Comparison of ENCODE assay signal across 25 cellular contexts in genomic region chr11:61058583-61059259, GRCh38. TPM values are rescaled to one million over a fixed set of nuclear protein-coding genes. Genes with fewer than 3 reads are reported as not detected.
DNase-seq lines count a peak whose midpoint lies in the region; ATAC-seq, FAIRE-seq and TF ChIP-seq lines count a peak whose summit lies in the region.
"Had no signal": no experiment of that assay in that cellular context is flagged by ENCODE, and none has a peak within 500 bp of the region (broad histone marks: within the 10 kb centered on the region; RNA-seq: fewer than 3 reads in every experiment).

No MANE protein-coding gene starts in this region.

- H3K4me3 ChIP-seq in gastrocnemius medialis = no peak overlapping the region
- H3K4me3 ChIP-seq: lower lobe of right lung, pancreas, right lobe of liver, SK-N-MC, thoracic aorta had no signal

- no peak for TF ChIP-seq POLR2A in GM12892 (IDR thresholded peaks at IDR 0.05; ENCODE audit: low read depth, low read length)
- no peak for TF ChIP-seq POLR2A in gastrocnemius medialis (IDR thresholded peaks at IDR 0.05)

- H3K27ac Mint-ChIP-seq in activated T-cell treated with anti-CD3 and anti-CD28 coated beads, Interleukin-2, amount 50 U/mL, for 72 hours = peak overlapping the region; percentile 70

- peak overlapping the region; percentile 58 to 77 for H3K4me3 Mint-ChIP-seq in activated T-cell treated with anti-CD3 and anti-CD28 coated beads, Interleukin-2, amount 50 U/mL, for 72 hours
- H3K4me3 Mint-ChIP-seq: CD14-positive monocyte had no signal

- TF ChIP-seq CTCF in gastrocnemius medialis (IDR thresholded peaks at IDR 0.05 in 4 of 5, conservative IDR thresholded peaks at IDR 0.05 in 1 of 5) = no peak

- H3K27me3 ChIP-seq in gastrocnemius medialis = no peaks in the 10 kb centered on the region
- H3K27me3 ChIP-seq: pancreas, right lobe of liver had no signal

- no peak for ATAC-seq in activated T-cell treated with anti-CD3 and anti-CD28 coated beads, Interleukin-2, amount 50 U/mL, for 72 hours (replicated peaks in 1 of 2)
- ATAC-seq in GM21360 (IDR thresholded peaks at IDR 0.05; ENCODE audit: unreplicated experiment) = no peak
- ATAC-seq in gastrocnemius medialis = no peak
- ATAC-seq: esophagus mucosa, lower lobe of right lung, pancreas, right lobe of liver had no signal

- H3K4me1 ChIP-seq in gastrocnemius medialis = no peaks in the 10 kb centered on the region
- H3K4me1 ChIP-seq: pancreas, right lobe of liver had no signal

- H3K27ac ChIP-seq in gastrocnemius medialis = no peak overlapping the region
- H3K27ac ChIP-seq: lower lobe of right lung, pancreas, right lobe of liver, SK-N-MC, thoracic aorta had no signal

- peak; percentile 55 for DNase-seq in activated CD8-positive, alpha-beta memory T cell treated with anti-CD3 and anti-CD28 coated beads for 24 hours
- no peak for DNase-seq in activated CD8-positive, alpha-beta memory T cell treated with anti-CD3 and anti-CD28 coated beads, Interleukin-2, amount 50 U/mL, for 4 hours
- DNase-seq in GM12892 (ENCODE audit: insufficient read length) = no peak
- no peak for DNase-seq in activated T-cell treated with anti-CD3 and anti-CD28 coated beads, Interleukin-2, amount 50 U/mL, for 72 hours
- DNase-seq in mesenteric fat pad (ENCODE audit: low spot score) = peak; percentile 41
- no peak for DNase-seq in gastrocnemius medialis
- DNase-seq in NCI-H2081 (lab: John Stamatoyannopoulos, UW) = no peak
- DNase-seq: activated CD4-positive, CD25-positive, alpha-beta regulatory T cell; effector CD4-positive, alpha-beta T cell; GDM1; lower lobe of right lung; NCI-H1417; NCI-H524; pancreas; T1000 had no signal

- H3K9me3 ChIP-seq in gastrocnemius medialis = no peaks in the 10 kb centered on the region
- H3K9me3 ChIP-seq: lower lobe of right lung, pancreas, right lobe of liver, thoracic aorta had no signal

- H3K36me3 Mint-ChIP-seq in activated T-cell treated with anti-CD3 and anti-CD28 coated beads, Interleukin-2, amount 50 U/mL, for 72 hours (ENCODE audit: insufficient read depth in 2 of 2) = peaks cover 25 to 49% of the 10 kb centered on the region in 2 donors

- no peaks in the 10 kb centered on the region for H3K36me3 ChIP-seq in gastrocnemius medialis
- H3K36me3 ChIP-seq: lower lobe of right lung, pancreas, right lobe of liver, thoracic aorta had no signal

- in situ Hi-C loops in gastrocnemius medialis (cut with MboI; ENCODE audit: low sequenced_read_pairs in 4 of 4) = no loop called here

- FAIRE-seq in GM12892 (lab: Jason Lieb, UNC) = peak; percentile 9
- FAIRE-seq: astrocyte, frontal cortex, keratinocyte, pancreas had no signal

- peaks cover 95% of the 10 kb centered on the region for H3K4me1 Mint-ChIP-seq in activated T-cell treated with anti-CD3 and anti-CD28 coated beads, Interleukin-2, amount 50 U/mL, for 72 hours (ENCODE audit: low read depth)

- H3K9me3 Mint-ChIP-seq in activated T-cell treated with anti-CD3 and anti-CD28 coated beads, Interleukin-2, amount 50 U/mL, for 72 hours = no peaks in the 10 kb centered on the region

- H3K27me3 Mint-ChIP-seq in activated T-cell treated with anti-CD3 and anti-CD28 coated beads, Interleukin-2, amount 50 U/mL, for 72 hours (ENCODE audit: low read depth) = no peaks in the 10 kb centered on the region

- intact Hi-C loops in gastrocnemius medialis (cut with DNase I; ENCODE audit: low total_unique reads) = no loop called here

RNA-seq across cellular contexts. Expression of gene CD5, which starts 43.6 kb away (rescaled TPM):
- polyA plus RNA-seq in GM12892 (2012; ENCODE audit: missing spikeins) = 0.15 TPM
- total RNA-seq in activated T-cell treated with anti-CD3 and anti-CD28 coated beads, Interleukin-2, amount 50 U/mL, for 72 hours = 100 to 1,000 TPM; 285 to 317 TPM
- 0.26 TPM for total RNA-seq in mesenteric fat pad
- under 1 TPM in 2 of 4 donors, not detected in 2; 0.46 to 0.53 TPM for total RNA-seq in gastrocnemius medialis
- total RNA-seq: astrocyte, frontal cortex had no signal
- polyA plus RNA-seq: AG04450, keratinocyte had no signal

Comparison
In these comparisons a context has a peak if more than half of its experiments do, and no peak if none do; other contexts are left out.
1. DNase-seq: peak in activated CD8-positive, alpha-beta memory T cell treated with anti-CD3 and anti-CD28 coated beads for 24 hours (single experiment) and mesenteric fat pad (single experiment); none in activated CD8-positive, alpha-beta memory T cell treated with anti-CD3 and anti-CD28 coated beads, Interleukin-2, amount 50 U/mL, for 4 hours (single experiment), GM12892 (single experiment), activated T-cell treated with anti-CD3 and anti-CD28 coated beads, Interleukin-2, amount 50 U/mL, for 72 hours (0 of 2), gastrocnemius medialis (0 of 2) and NCI-H2081 (0 of 2).
2. RNA of gene CD5, which starts 43.6 kb away (total RNA-seq): 285 to 317 TPM in activated T-cell treated with anti-CD3 and anti-CD28 coated beads, Interleukin-2, amount 50 U/mL, for 72 hours; 0.46 to 0.53 TPM in gastrocnemius medialis and 0.26 TPM in mesenteric fat pad (single experiment); every median in the first group is over 100 times any median in the second.